Comparison of ENCODE assay signal across 14 cellular contexts in the genomic region with DNA sequence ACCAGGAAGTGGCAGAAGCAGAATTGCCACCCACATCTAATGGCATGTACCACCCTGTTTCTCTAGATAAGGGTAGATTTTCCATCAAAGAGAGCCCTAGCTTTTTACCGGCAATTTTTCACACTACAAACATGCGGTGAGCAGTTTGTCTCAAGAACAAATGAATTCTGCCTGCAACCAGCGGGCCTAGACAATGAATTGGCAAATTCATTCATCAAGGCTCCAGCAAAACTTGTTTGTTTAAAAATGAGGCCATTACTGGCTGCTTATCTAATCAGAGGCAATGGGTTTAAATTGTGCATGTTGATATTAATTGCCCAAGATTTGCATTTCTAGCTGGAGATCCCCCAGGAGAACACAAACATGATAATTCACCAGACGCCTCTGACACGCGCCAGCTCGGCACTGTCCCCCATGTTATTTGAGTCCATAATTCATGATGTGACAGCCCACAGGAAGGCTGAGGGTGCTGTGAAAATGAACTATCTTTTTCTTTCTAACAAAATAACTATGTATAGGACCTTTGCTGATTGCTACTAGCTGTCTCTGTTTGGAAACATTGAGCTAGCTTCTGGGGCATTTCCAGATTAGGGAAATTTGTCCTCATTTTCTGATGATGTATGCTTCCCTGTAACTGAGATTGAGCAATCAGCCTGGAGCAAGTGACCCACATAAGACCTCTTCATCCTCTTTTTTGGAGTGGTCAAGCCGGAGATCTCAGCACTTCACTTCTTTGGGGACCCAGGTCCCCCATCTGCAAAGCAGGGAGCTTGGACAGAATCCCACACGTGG.
A peak's percentile ranks its signal among the peaks of the same experiment; 100 is the strongest.
DNase-seq lines count a peak whose midpoint lies in the region; ATAC-seq and TF ChIP-seq lines count a peak whose summit lies in the region.
"Had no signal": no experiment of that assay in that cellular context is flagged by ENCODE, and none has a peak within 500 bp of the region (broad histone marks: within the 10 kb centered on the region; RNA-seq: fewer than 3 reads in every experiment).

No MANE protein-coding gene starts in this region.

- H3K27ac Mint-ChIP-seq in MCF 10A (ENCODE audit: low read depth, unreplicated experiment): no peak overlapping the region
- H3K27ac Mint-ChIP-seq: activated B cell treated with CpG ODN at 0.5 μM for 24 hours; naive thymus-derived CD4-positive, alpha-beta T cell had no signal

- POLR2A ChIA-PET in MCF 10A (lab: Yijun Ruan, JAX): interaction anchor here (0.6 to 1.6 kb wide), 2 partner anchors 23 to 654 kb away, joined by 3 to 4 read pairs; no protein-coding TSS in a partner anchor

- peaks cover 6% of the 10 kb centered on the region for H3K36me3 Mint-ChIP-seq in MCF 10A (ENCODE audit: insufficient read depth, unreplicated experiment)
- H3K36me3 Mint-ChIP-seq: naive thymus-derived CD4-positive, alpha-beta T cell had no signal

- in situ Hi-C loops in mammary epithelial cell (cut with MboI; ENCODE audit: low sequenced_read_pairs in 2 of 2): loop anchor here in 1 of 2 donors (25.0 kb wide), 1 partner anchor 303 kb away; no protein-coding TSS in a partner anchor

- peaks cover 7% of the 10 kb centered on the region for H3K9me3 Mint-ChIP-seq in MCF 10A (ENCODE audit: unreplicated experiment)
- H3K9me3 Mint-ChIP-seq: activated B cell treated with CpG ODN at 0.5 μM for 24 hours; naive thymus-derived CD4-positive, alpha-beta T cell had no signal

- DNase-seq in MCF 10A (ENCODE audit: unreplicated experiment): peak; percentile 35
- no peak for DNase-seq in mammary epithelial cell
- peak; percentile 71 for DNase-seq in fibroblast of gingiva (ENCODE audit: low read depth)
- DNase-seq in dorsolateral prefrontal cortex: no peak
- DNase-seq in H7: no peak
- DNase-seq: 8988T; activated B cell treated with CpG ODN at 0.5 μM for 24 hours; DMS79 treated with DMSO at 0.1 percent for 48 hours; KBM-7; naive thymus-derived CD4-positive, alpha-beta T cell had no signal

- no TSS peak for BruUV-seq in MCF 10A (replicated peaks; lab: Mats Ljungman, UMichigan)
- no TSS peak for BruUV-seq in mammary epithelial cell (replicated peaks; lab: Mats Ljungman, UMichigan)

- WGBS in mammary epithelial cell (ENCODE audit: low coverage, missing lambda C conversion rate): 88% methylated on average over 9 of the region's 9 CpGs
- WGBS in liver: 31% methylated on average over 9 of the region's 9 CpGs

- H3K27me3 Mint-ChIP-seq in MCF 10A (ENCODE audit: insufficient read depth, unreplicated experiment): peaks cover 26% of the 10 kb centered on the region

- dilution Hi-C loops in mammary epithelial cell (cut with HindIII; ENCODE audit: low sequenced_read_pairs): no loop called here

- H3K4me1 Mint-ChIP-seq in MCF 10A (ENCODE audit: insufficient read depth, unreplicated experiment): peaks cover 33% of the 10 kb centered on the region

- CTCF ChIA-PET in MCF 10A (lab: Yijun Ruan, JAX): interaction anchor here (1.0 to 1.8 kb wide), 5 partner anchors 9 to 242 kb away, joined by 3 to 7 read pairs (median 4); no protein-coding TSS in a partner anchor
- CTCF ChIA-PET in mammary epithelial cell (lab: Charles Lee; ENCODE audit: low non-redundant PET): interaction anchor here (0.7 kb wide), 1 partner anchor 250 kb away, joined by 38 read pairs; no protein-coding TSS in a partner anchor

- intact Hi-C loops in MCF 10A (cut with micrococcal nuclease): no loop called here
- intact Hi-C loops in mammary epithelial cell (cut with micrococcal nuclease): loop anchor here (2.0 kb wide), 1 partner anchor 133 kb away; no protein-coding TSS in a partner anchor
- intact Hi-C loops in dorsolateral prefrontal cortex (cut with DNase I): loop anchor here in 1 of 2 donors (10.0 kb wide), 1 partner anchor 235 kb away; the partner anchor contains the start of gene CFAP20

- H3K79me2 ChIP-seq in mammary epithelial cell (ENCODE audit: insufficient read depth, low read length): no peaks in the 10 kb centered on the region

- H2AFZ ChIP-seq in mammary epithelial cell (ENCODE audit: low read depth, low read length): no peak overlapping the region

- H3K4me3 Mint-ChIP-seq in MCF 10A (ENCODE audit: unreplicated experiment): no peak overlapping the region
- H3K4me3 Mint-ChIP-seq: activated B cell treated with CpG ODN at 0.5 μM for 24 hours; naive thymus-derived CD4-positive, alpha-beta T cell had no signal

- H3K9ac ChIP-seq in mammary epithelial cell (ENCODE audit: insufficient read depth, low read length): no peak overlapping the region
- peak overlapping the region; percentile 9 to 54 for H3K9ac ChIP-seq in liver (ENCODE audit: low read depth in 1 of 2, low read length in 2 of 2)

- no peak overlapping the region for H3K27ac ChIP-seq in mammary epithelial cell (ENCODE audit: insufficient read depth, low read depth, low read length)
- peak overlapping the region; percentile 80 to 94 for H3K27ac ChIP-seq in liver (ENCODE audit: low read depth in 1 of 2, low read length in 2 of 2)
- no peak overlapping the region for H3K27ac ChIP-seq in dorsolateral prefrontal cortex
- H3K27ac ChIP-seq: tibial artery had no signal

- no peaks in the 10 kb centered on the region for H4K20me1 ChIP-seq in mammary epithelial cell (ENCODE audit: insufficient read depth, low read length)

- no peaks in the 10 kb centered on the region for H3K9me3 ChIP-seq in mammary epithelial cell (replicated peaks; ENCODE audit: insufficient read depth, low read length)
- no peaks in the 10 kb centered on the region for H3K9me3 ChIP-seq in liver (ENCODE audit: control insufficient read depth in 4 of 4, low read length in 3 of 4)
- H3K9me3 ChIP-seq: tibial artery had no signal

- TF ChIP-seq CTCF in MCF 10A (IDR thresholded peaks at IDR 0.05; ENCODE audit: unreplicated experiment) (no peak), mammary epithelial cell (conservative IDR thresholded peaks at IDR 0.05 in 1 of 2, IDR thresholded peaks at IDR 0.05 in 1 of 2; ENCODE audit: extremely low read depth in 1 of 2, insufficient read depth in 1 of 2, low read depth in 1 of 2, low read length in 2 of 2) (no peak), liver (IDR thresholded peaks at IDR 0.05; ENCODE audit: low read depth, low read length, missing input control) (no peak), dorsolateral prefrontal cortex (IDR thresholded peaks at IDR 0.05 in 54 of 56, conservative IDR thresholded peaks at IDR 0.05 in 2 of 56; ENCODE audit: low read depth in 1 of 56, partially characterized antibody in 56 of 56) (no peak)

- peak; percentile 21 to 24 for TF ChIP-seq RAD21 in liver (IDR thresholded peaks at IDR 0.05)

- H3K4me1 ChIP-seq in mammary epithelial cell (ENCODE audit: insufficient read depth, low read length) (peaks cover 18% of the 10 kb centered on the region), liver (ENCODE audit: control insufficient read depth in 4 of 4, insufficient read depth in 4 of 4, low read length in 3 of 4) (peaks cover 21 to 53% (median 40%) of the 10 kb centered on the region in 4 donors)
- H3K4me1 ChIP-seq: tibial artery had no signal

- no peak overlapping the region for H3K4me2 ChIP-seq in mammary epithelial cell (ENCODE audit: insufficient read depth, low read depth, low read length)

- H3K27me3 ChIP-seq in mammary epithelial cell (ENCODE audit: insufficient read depth, low read length) (no peaks in the 10 kb centered on the region), liver (ENCODE audit: control insufficient read depth in 4 of 4, insufficient read depth in 4 of 4, low read length in 3 of 4) (no peaks in the 10 kb centered on the region), dorsolateral prefrontal cortex (peaks cover 0 to 5% (median 0%) of the 10 kb centered on the region in 45 donors), H7 (ENCODE audit: control insufficient read depth, insufficient read depth, low read length) (no peaks in the 10 kb centered on the region)

- ATAC-seq in HG03521 (IDR thresholded peaks at IDR 0.05; ENCODE audit: unreplicated experiment): no peak
- ATAC-seq in GM21447 (IDR thresholded peaks at IDR 0.05; ENCODE audit: unreplicated experiment): no peak
- ATAC-seq: naive thymus-derived CD4-positive, alpha-beta T cell had no signal

- H3K36me3 ChIP-seq in mammary epithelial cell (ENCODE audit: insufficient read depth, low read length) (no peaks in the 10 kb centered on the region), liver (ENCODE audit: control insufficient read depth in 4 of 4, insufficient read depth in 3 of 4, low read depth in 1 of 4, low read length in 3 of 4) (no peaks in the 10 kb centered on the region), H7 (replicated peaks; ENCODE audit: control insufficient read depth, insufficient read depth, low read length) (no peaks in the 10 kb centered on the region)
- H3K36me3 ChIP-seq: tibial artery had no signal

- H3K4me3 ChIP-seq in mammary epithelial cell (replicated peaks in 1 of 3; ENCODE audit: insufficient read depth in 1 of 3, low read depth in 2 of 3, low read length in 3 of 3) (no peak overlapping the region), liver (ENCODE audit: low read depth in 1 of 3, low read length in 3 of 3) (no peak overlapping the region), dorsolateral prefrontal cortex (no peak overlapping the region), H7 (ENCODE audit: insufficient read depth, low read depth, low read length) (no peak overlapping the region)
- H3K4me3 ChIP-seq: tibial artery had no signal

TF ChIP-seq in liver, 16 proteins besides CTCF, POLR2A, EP300 and RAD21 (continues in another document):
- TF ChIP-seq SP1 (IDR thresholded peaks at IDR 0.05): peak; percentile 54
- TF ChIP-seq RXRA (IDR thresholded peaks at IDR 0.05): peak; percentile 59 to 69
- TF ChIP-seq FOXA2 (IDR thresholded peaks at IDR 0.05): no peak
- peak; percentile 29 to 60 for TF ChIP-seq HNF4A (conservative IDR thresholded peaks at IDR 0.05)

Comparison
In these comparisons a context has a peak if more than half of its experiments do, and no peak if none do; other contexts are left out.
1. DNase-seq: peak in MCF 10A (single experiment) and fibroblast of gingiva (single experiment); none in mammary epithelial cell (single experiment), dorsolateral prefrontal cortex (0 of 10) and H7 (single experiment).
2. H3K27ac ChIP-seq: peak in liver (2 of 2); none in mammary epithelial cell (single experiment) and dorsolateral prefrontal cortex (0 of 59).